Comparison of ENCODE assay signal across 23 cellular contexts in the genomic region with DNA sequence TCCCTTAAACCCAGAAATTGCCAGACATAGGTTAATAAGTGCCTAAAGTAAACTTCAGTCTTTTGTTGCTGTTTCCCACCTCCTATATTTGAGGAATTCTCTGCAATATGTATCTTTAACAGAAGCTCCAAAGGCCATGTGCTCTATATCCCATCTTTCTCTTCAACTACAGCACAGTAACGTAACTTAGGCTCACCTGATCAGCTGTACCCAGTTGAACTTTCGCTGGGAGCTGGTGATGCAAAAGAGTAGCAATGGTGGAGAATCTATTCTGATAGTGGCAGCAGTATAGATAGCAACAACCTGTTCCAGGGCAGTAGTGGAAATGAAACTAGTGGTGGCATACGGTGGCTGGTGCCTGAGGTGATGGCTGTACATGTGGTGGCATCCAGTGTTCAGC.
"Had no signal": no experiment of that assay in that cellular context is flagged by ENCODE, and none has a peak within 500 bp of the region (broad histone marks: within the 10 kb centered on the region; RNA-seq: fewer than 3 reads in every experiment).

No MANE protein-coding gene starts in this region.

- H3K4me1 ChIP-seq: parathyroid adenoma, prostate gland, right atrium auricular region, sigmoid colon, stomach, thyroid gland had no signal

- H3K4me3 Mint-ChIP-seq: memory B cell; mesothelial cell of epicardium; naive B cell; natural killer cell treated with Interleukin-12 subunit alpha and Interleukin-12 subunit beta and Interleukin-15 and Interleukin-18, amount 100 ng/mL, for 72 hours; neural crest cell; stimulated activated effector memory CD8-positive, alpha-beta T cell treated with anti-CD3 and anti-CD28 coated beads, Interleukin-12 subunit alpha, Interleukin-12 subunit beta, amount 100 ng/mL, for 72 hours had no signal

- H2AFZ ChIP-seq: parathyroid adenoma had no signal

- H3K36me3 ChIP-seq: neutrophil, prostate gland, right atrium auricular region, sigmoid colon, stomach, thyroid gland had no signal

- H3K27ac ChIP-seq: dorsolateral prefrontal cortex, neutrophil, parathyroid adenoma, prostate gland, right atrium auricular region, sigmoid colon, stomach, thyroid gland had no signal

- H3K4me3 ChIP-seq: dorsolateral prefrontal cortex, lung, mucosa of descending colon, prostate gland, right atrium auricular region, sigmoid colon, stomach, thyroid gland had no signal

- ATAC-seq: left lobe of liver; mucosa of descending colon; natural killer cell treated with Interleukin-12 subunit alpha and Interleukin-12 subunit beta and Interleukin-15 and Interleukin-18, amount 100 ng/mL, for 72 hours; stimulated activated effector memory CD8-positive, alpha-beta T cell treated with anti-CD3 and anti-CD28 coated beads, Interleukin-12 subunit alpha, Interleukin-12 subunit beta, amount 100 ng/mL, for 72 hours had no signal

- H3K4me1 Mint-ChIP-seq: mesothelial cell of epicardium; neural crest cell; stimulated activated effector memory CD8-positive, alpha-beta T cell treated with anti-CD3 and anti-CD28 coated beads, Interleukin-12 subunit alpha, Interleukin-12 subunit beta, amount 100 ng/mL, for 72 hours had no signal

- DNase-seq: dorsolateral prefrontal cortex; effector CD4-positive, alpha-beta T cell; kidney; mucosa of descending colon; naive B cell; sigmoid colon; stimulated activated CD4-positive, alpha-beta T cell treated with anti-CD3 and anti-CD28 coated beads, Interleukin-2, amount 100 ng/mL, for 24 hours; stimulated activated CD4-positive, alpha-beta T cell treated with anti-CD3 and anti-CD28 coated beads, Interleukin-4, amount 100 ng/mL, for 24 hours; stimulated activated naive CD4-positive, alpha-beta T cell treated with Interleukin-2 at 50 U/mL for 16 hours; stomach; thyroid gland; trophoblast cell had no signal

- H3K27me3 ChIP-seq: right atrium auricular region, thyroid gland had no signal

- H3K9me3 ChIP-seq: mucosa of descending colon, neutrophil, prostate gland, right atrium auricular region, sigmoid colon, stomach, thyroid gland had no signal

- H3K27ac Mint-ChIP-seq: memory B cell; mesothelial cell of epicardium; naive B cell; natural killer cell treated with Interleukin-12 subunit alpha and Interleukin-12 subunit beta and Interleukin-15 and Interleukin-18, amount 100 ng/mL, for 72 hours; stimulated activated effector memory CD8-positive, alpha-beta T cell treated with anti-CD3 and anti-CD28 coated beads, Interleukin-12 subunit alpha, Interleukin-12 subunit beta, amount 100 ng/mL, for 72 hours had no signal

- H3K79me2 ChIP-seq: parathyroid adenoma had no signal

- H3K9me3 Mint-ChIP-seq: memory B cell; mesothelial cell of epicardium; naive B cell; natural killer cell treated with Interleukin-12 subunit alpha and Interleukin-12 subunit beta and Interleukin-15 and Interleukin-18, amount 100 ng/mL, for 72 hours; neural crest cell; stimulated activated effector memory CD8-positive, alpha-beta T cell treated with anti-CD3 and anti-CD28 coated beads, Interleukin-12 subunit alpha, Interleukin-12 subunit beta, amount 100 ng/mL, for 72 hours had no signal

- H3K36me3 Mint-ChIP-seq: memory B cell; mesothelial cell of epicardium; naive B cell; natural killer cell treated with Interleukin-12 subunit alpha and Interleukin-12 subunit beta and Interleukin-15 and Interleukin-18, amount 100 ng/mL, for 72 hours; stimulated activated effector memory CD8-positive, alpha-beta T cell treated with anti-CD3 and anti-CD28 coated beads, Interleukin-12 subunit alpha, Interleukin-12 subunit beta, amount 100 ng/mL, for 72 hours had no signal
